15 cellular contexts compared by ENCODE assay signal in the genomic region with DNA sequence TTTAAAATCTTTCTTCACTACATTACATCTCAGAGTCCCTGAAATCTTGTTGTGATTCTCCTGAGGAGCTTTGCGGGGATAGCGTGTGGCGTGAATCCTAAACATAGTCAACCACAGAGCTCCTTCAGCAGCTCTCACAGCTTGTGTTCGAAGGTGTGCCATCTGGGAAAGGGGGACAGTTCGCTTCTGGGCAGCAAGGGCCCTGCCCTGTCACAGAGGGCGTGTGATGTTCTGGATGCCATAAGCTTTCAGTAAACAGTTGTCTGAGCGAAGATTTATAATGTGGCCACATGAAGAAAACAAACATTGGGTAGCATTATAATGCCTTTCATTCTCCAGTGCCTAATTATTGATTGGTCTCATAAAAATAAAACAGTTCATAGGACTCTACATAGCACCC.
"Had no signal": no experiment of that assay in that cellular context is flagged by ENCODE, and none has a peak within 500 bp of the region (broad histone marks: within the 10 kb centered on the region; RNA-seq: fewer than 3 reads in every experiment).

No MANE protein-coding gene starts in this region.

- H3K4me3 ChIP-seq: vagina had no signal

- H3K9me3 ChIP-seq: vagina had no signal

- H3K4me1 ChIP-seq: vagina had no signal

- H3K27ac ChIP-seq: brain microvascular endothelial cell, vagina had no signal

- H3K27me3 ChIP-seq: brain microvascular endothelial cell, vagina had no signal

- DNase-seq: activated CD4-positive, alpha-beta T cell treated with anti-CD3 and anti-CD28 coated beads, Interleukin-2, amount 10 ng/mL, durations not matched to agents 7 days and 5 days; activated CD8-positive, alpha-beta T cell treated with anti-CD3 and anti-CD28 coated beads, Interleukin-2, amount 10 ng/mL, durations not matched to agents 7 days and 5 days; activated naive CD4-positive, alpha-beta T cell treated with anti-CD3 and anti-CD28 coated beads for 36 hours; activated T-cell treated with anti-CD3 and anti-CD28 coated beads, Interleukin-2, amount 50 U/mL, for 4 hours; brain microvascular endothelial cell; central memory CD4-positive, alpha-beta T cell; foreskin melanocyte; nephron progenitor cell; nucleus accumbens; posterior cingulate gyrus; retina; stimulated activated CD4-positive, alpha-beta T cell treated with anti-CD3 and anti-CD28 coated beads, Interleukin-2, amount 100 ng/mL, for 24 hours; trophoblast cell had no signal

- ATAC-seq: activated CD4-positive, CD25-positive, alpha-beta regulatory T cell treated with anti-CD3 and anti-CD28 coated beads, Interleukin-2, amount 50 U/mL, for 24 hours; activated CD8-positive, alpha-beta T cell treated with anti-CD3 and anti-CD28 coated beads, Interleukin-2, amount 10 ng/mL, durations not matched to agents 7 days and 5 days; activated T-cell treated with anti-CD3 and anti-CD28 coated beads, Interleukin-2, amount 50 U/mL, for 4 hours had no signal
